2 cellular contexts compared by ENCODE assay signal in genomic region chr17:82751171-82751570, GRCh38.
TF ChIP-seq lines count a peak whose summit lies in the region.

No MANE protein-coding gene starts in this region.

TF ChIP-seq in WTC11, 78 proteins besides CTCF, POLR2A, EP300 and RAD21 (continues in another document):
- no peak for TF ChIP-seq HMGA2 (CRISPR knock-in tag; IDR thresholded peaks at IDR 0.05)
- TF ChIP-seq TEAD1 (CRISPR knock-in tag; IDR thresholded peaks at IDR 0.05) = no peak
- peak; percentile 62; the same call in 1 of the 2 replicates for TF ChIP-seq JUN (CRISPR knock-in tag; IDR thresholded peaks at IDR 0.05)
- TF ChIP-seq AFF4 (CRISPR knock-in tag; IDR thresholded peaks at IDR 0.05; ENCODE audit: borderline replicate concordance) = no peak
- TF ChIP-seq ESRRA (CRISPR knock-in tag; IDR thresholded peaks at IDR 0.05; ENCODE audit: borderline replicate concordance) = no peak
- 0 out of 2 replicates have a peak, but pooled peaks have one; percentile 11 for TF ChIP-seq PRDM15 (CRISPR knock-in tag; IDR thresholded peaks at IDR 0.05)
- TF ChIP-seq RELA (CRISPR knock-in tag; IDR thresholded peaks at IDR 0.05; ENCODE audit: borderline replicate concordance) = no peak
- TF ChIP-seq IRF1 (CRISPR knock-in tag; IDR thresholded peaks at IDR 0.05) = no peak
- TF ChIP-seq MLX (CRISPR knock-in tag; IDR thresholded peaks at IDR 0.05) = no peak
- TF ChIP-seq FOXP4 (CRISPR knock-in tag; IDR thresholded peaks at IDR 0.05) = peak; percentile 65; the same call in 1 of the 2 replicates
- TF ChIP-seq ZNF263 (CRISPR knock-in tag; IDR thresholded peaks at IDR 0.05; ENCODE audit: low read depth) = no peak
- TF ChIP-seq TCF7 (CRISPR knock-in tag; IDR thresholded peaks at IDR 0.05; ENCODE audit: low read depth) = no peak
- no peak for TF ChIP-seq NR3C1 (CRISPR knock-in tag; conservative IDR thresholded peaks at IDR 0.05; ENCODE audit: low read depth)
- TF ChIP-seq FOXK1 (CRISPR knock-in tag; IDR thresholded peaks at IDR 0.05) = no peak
- TF ChIP-seq CBFB (CRISPR knock-in tag; IDR thresholded peaks at IDR 0.05; ENCODE audit: low read depth) = no peak
- no peak for TF ChIP-seq RORB (CRISPR knock-in tag; IDR thresholded peaks at IDR 0.05)
- TF ChIP-seq FOXJ3 (CRISPR knock-in tag; IDR thresholded peaks at IDR 0.05; ENCODE audit: borderline replicate concordance) = no peak
- no peak for TF ChIP-seq CREB1 (CRISPR knock-in tag; IDR thresholded peaks at IDR 0.05)

TF ChIP-seq in HepG2, 621 proteins besides CTCF, POLR2A, EP300 and RAD21:
- TF ChIP-seq MNT (IDR thresholded peaks at IDR 0.05) = no peak
- no peak for TF ChIP-seq SP2 (CRISPR knock-in tag; IDR thresholded peaks at IDR 0.05)
- TF ChIP-seq RNF2 (conservative IDR thresholded peaks at IDR 0.05; ENCODE audit: low read depth) = no peak
- TF ChIP-seq GPBP1L1 (CRISPR knock-in tag; IDR thresholded peaks at IDR 0.05) = no peak
- TF ChIP-seq ZNF143 (CRISPR knock-in tag; IDR thresholded peaks at IDR 0.05) = no peak
- TF ChIP-seq ZFP36L2 (CRISPR knock-in tag; IDR thresholded peaks at IDR 0.05) = no peak
- peak; percentile 18; the same call in 1 of the 2 replicates for TF ChIP-seq ZHX1 (CRISPR knock-in tag; IDR thresholded peaks at IDR 0.05; ENCODE audit: low read depth)
- no peak for TF ChIP-seq U2AF2 (IDR thresholded peaks at IDR 0.05; ENCODE audit: low read depth, low read length)
- no peak for TF ChIP-seq XBP1 (CRISPR knock-in tag; IDR thresholded peaks at IDR 0.05)
- no peak for TF ChIP-seq GLMP (CRISPR knock-in tag; IDR thresholded peaks at IDR 0.05; ENCODE audit: borderline replicate concordance)
- TF ChIP-seq HOXA3 (CRISPR knock-in tag; IDR thresholded peaks at IDR 0.05) = peak; percentile 57
- TF ChIP-seq ZBTB33 (CRISPR knock-in tag; IDR thresholded peaks at IDR 0.05) = peak; percentile 88
